In genomic region chr6:32153252-32153834, GRCh38 we compare ENCODE assay signal across 8 cellular contexts. TPM values are rescaled to one million over a fixed set of nuclear protein-coding genes. Genes with fewer than 3 reads are reported as not detected.
DNase-seq lines count a peak whose midpoint lies in the region; ATAC-seq, FAIRE-seq and TF ChIP-seq lines count a peak whose summit lies in the region.

No MANE protein-coding gene starts in this region.

- FAIRE-seq in GM19239 (lab: Jason Lieb, UNC) = no peak

- peaks cover 56% of the 10 kb centered on the region for H3K4me1 Mint-ChIP-seq in central memory CD8-positive, alpha-beta T cell

- peaks cover 15 to 45% of the 10 kb centered on the region in 2 donors for H3K4me1 ChIP-seq in left lung
- H3K4me1 ChIP-seq in thyroid gland = peaks cover 25 to 26% of the 10 kb centered on the region in 2 donors

- H3K27me3 Mint-ChIP-seq in central memory CD8-positive, alpha-beta T cell = peaks cover 32% of the 10 kb centered on the region

- H3K9me3 Mint-ChIP-seq in central memory CD8-positive, alpha-beta T cell = no peaks in the 10 kb centered on the region

- intact Hi-C loops in left lung (cut with DNase I) (loop anchor here in 1 of 2 donors (5.0 kb wide), 1 partner anchor 36 kb away; no protein-coding TSS in a partner anchor), thyroid gland (cut with DNase I) (loop anchor here (5.0 to 10.0 kb wide), 2 partner anchors 36 to 109 kb away; no protein-coding TSS in a partner anchor)

- H3K9me3 ChIP-seq in left lung (no peaks in the 10 kb centered on the region), thyroid gland (no peaks in the 10 kb centered on the region)

- TF ChIP-seq CTCF in GM12875 (IDR thresholded peaks at IDR 0.05; ENCODE audit: borderline replicate concordance, insufficient read depth, low read depth, low read length) = no peak
- TF ChIP-seq CTCF in left lung (IDR thresholded peaks at IDR 0.05) = no peak
- peak in 4 of 6 experiments; percentile 6 to 32 (median 27) for TF ChIP-seq CTCF in thyroid gland (IDR thresholded peaks at IDR 0.05)
- TF ChIP-seq CTCF in GM20000 (IDR thresholded peaks at IDR 0.05; ENCODE audit: extremely low read depth, missing control alignments) = no peak

- 9 to 16% methylated on average over 23 of the region's 26 CpGs for WGBS in thyroid gland, 2 donors

- TF ChIP-seq POLR2A in thyroid gland (IDR thresholded peaks at IDR 0.05) = no peak

- ATAC-seq in central memory CD8-positive, alpha-beta T cell (replicated peaks; ENCODE audit: extremely low read depth, poor library complexity, severe bottlenecking) = no peak
- ATAC-seq in left lung = peak; percentile 70

- H3K27ac Mint-ChIP-seq in central memory CD8-positive, alpha-beta T cell (ENCODE audit: low read depth) = peak overlapping the region; percentile 83

- peak overlapping the region; percentile 87 for H3K4me3 Mint-ChIP-seq in central memory CD8-positive, alpha-beta T cell

- H3K27me3 ChIP-seq in left lung (peaks cover 31 to 90% of the 10 kb centered on the region in 2 donors), thyroid gland (no peaks in the 10 kb centered on the region)

- H3K36me3 Mint-ChIP-seq in central memory CD8-positive, alpha-beta T cell (ENCODE audit: insufficient read depth) = peaks cover 14% of the 10 kb centered on the region

- DNase-seq in NCI-H69 (lab: John Stamatoyannopoulos, UW) (peak; percentile 68), left lung (peak in 1 of 2 donors; percentile 67), thyroid gland (peak; percentile 84 to 93), GM19239 (ENCODE audit: insufficient read length, low spot score) (no peak), GM20000 (ENCODE audit: low spot score) (no peak), NOMO-1 treated with DMSO at 0.1 percent for 48 hours (lab: John Stamatoyannopoulos, UW; ENCODE audit: unreplicated experiment) (no peak)
- no peak for DNase-seq in central memory CD8-positive, alpha-beta T cell (ENCODE audit: low spot score in 2 of 2)

- peak overlapping the region; percentile 80 to 84 for H3K27ac ChIP-seq in left lung
- peak overlapping the region; percentile 68 to 95 (median 95) for H3K27ac ChIP-seq in thyroid gland

- H3K36me3 ChIP-seq in left lung (peaks cover 0 to 14% of the 10 kb centered on the region in 2 donors), thyroid gland (peaks cover 0 to 7% of the 10 kb centered on the region in 2 donors)

- H3K4me3 ChIP-seq in GM12875 (ENCODE audit: low read depth, low read length) (peak overlapping the region; percentile 51), left lung (peak overlapping the region; percentile 47 to 62), thyroid gland (replicated peaks in 1 of 3) (peak overlapping the region; percentile 51 to 92 (median 57))

RNA-seq across cellular contexts. Expression of gene PPT2, which starts 0.6 kb away (rescaled TPM):
- total RNA-seq in left lung (10 to 100 TPM in 1 of 2 donors, 1 to 10 TPM in 1; 8.9 to 17.9 TPM), thyroid gland (10 to 100 TPM; 13.0 to 26.1 (median 24.1) TPM)

RNA-seq across cellular contexts. Expression of gene PRRT1, which starts 1.6 kb away (rescaled TPM):
- total RNA-seq in left lung (1 to 10 TPM; 1.0 to 1.6 TPM), thyroid gland (under 1 TPM in 3 of 4 donors, not detected in 1; 0.49 to 0.81 (median 0.67) TPM)

RNA-seq across cellular contexts. Expression of gene EGFL8, which starts 11.1 kb away (rescaled TPM):
- total RNA-seq in left lung (10 to 100 TPM in 1 of 2 donors, 1 to 10 TPM in 1; 8.1 to 10.1 TPM), thyroid gland (1 to 10 TPM; 2.3 to 9.8 (median 6.5) TPM)

RNA-seq across cellular contexts. Expression of gene AGPAT1, which starts 22.5 kb away (rescaled TPM):
- total RNA-seq in left lung = 10 to 100 TPM; 55.5 to 61.2 TPM
- total RNA-seq in thyroid gland = 10 to 100 TPM; 48.6 to 69.2 (median 54.8) TPM

RNA-seq across cellular contexts. Expression of gene FKBPL, which starts 23.3 kb away (rescaled TPM):
- total RNA-seq in left lung (1 to 10 TPM; 3.6 to 5.3 TPM), thyroid gland (10 to 100 TPM in 1 of 4 donors, 1 to 10 TPM in 3; 3.6 to 11.8 (median 6.8) TPM)

Comparison
In these comparisons a context has a peak if more than half of its experiments do, and no peak if none do; other contexts are left out.
1. CTCF ChIP-seq: peak in thyroid gland (4 of 6); none in GM12875 (single experiment), left lung (0 of 2) and GM20000 (single experiment).
2. DNase-seq: peak in NCI-H69 (single experiment) and thyroid gland (2 of 2); none in central memory CD8-positive, alpha-beta T cell (0 of 2), GM19239 (single experiment), GM20000 (single experiment) and NOMO-1 treated with DMSO at 0.1 percent for 48 hours (single experiment).
3. Peak in every context shown above with its lines, with median percentiles within 50 percentile points of each other: H3K4me3 ChIP-seq.